Comparison of ENCODE assay signal across 8 cellular contexts in genomic region chr7:78018541-78019456, GRCh38.
A peak's percentile ranks its signal among the peaks of the same experiment; 100 is the strongest.
DNase-seq lines count a peak whose midpoint lies in the region; ATAC-seq and TF ChIP-seq lines count a peak whose summit lies in the region.

No MANE protein-coding gene starts in this region.

- peak overlapping the region; percentile 87 for H3K4me3 Mint-ChIP-seq in WTC11
- H3K4me3 Mint-ChIP-seq in natural killer cell treated with Interleukin-12 subunit alpha and Interleukin-12 subunit beta and Interleukin-15 and Interleukin-18, amount 100 ng/mL, for 72 hours = peak overlapping the region; percentile 80

- H3K27me3 ChIP-seq in BLaER1 treated with 17β-estradiol and CSF1 and Interleukin-3, amounts not matched to agents 10 nM and 100 nM = peaks cover 8 to 18% (median 10%) of the 10 kb centered on the region in 11 experiments; a peak in 17 of 22 replicates
- no peaks in the 10 kb centered on the region for H3K27me3 ChIP-seq in KMS-11 (ENCODE audit: insufficient read depth, low read depth)

- ATAC-seq in GM19372 (IDR thresholded peaks at IDR 0.05; ENCODE audit: low read depth, unreplicated experiment) (peak; percentile 20), WTC11 (peak; percentile 5), HG02610 (IDR thresholded peaks at IDR 0.05; ENCODE audit: unreplicated experiment) (no peak)
- peak in 1 of 2 donors; percentile 41 for ATAC-seq in natural killer cell treated with Interleukin-12 subunit alpha and Interleukin-12 subunit beta and Interleukin-15 and Interleukin-18, amount 100 ng/mL, for 72 hours

- no peak for TF ChIP-seq CTCF in KMS-11 (conservative IDR thresholded peaks at IDR 0.05; ENCODE audit: low read depth, low read length)
- no peak for TF ChIP-seq CTCF in WTC11 (IDR thresholded peaks at IDR 0.05)

- H3K4me2 ChIP-seq in BLaER1 treated with 17β-estradiol and CSF1 and Interleukin-3, amounts not matched to agents 10 nM and 100 nM = peak overlapping the region; percentile 75 to 93 (median 87)
- peak overlapping the region; percentile 63 for H3K4me2 ChIP-seq in KMS-11

- peak overlapping the region; percentile 66 to 79 (median 71) for H3K4me3 ChIP-seq in BLaER1 treated with 17β-estradiol and CSF1 and Interleukin-3, amounts not matched to agents 10 nM and 100 nM
- H3K4me3 ChIP-seq in KMS-11 (IDR thresholded peaks at IDR 0.05; ENCODE audit: insufficient read depth, low read depth, low read length) = no peak overlapping the region

- CTCF ChIA-PET in WTC11 (lab: Charles Lee) = interaction anchor here (0.6 to 4.6 kb wide), 14 partner anchors 18 to 141 kb away, joined by 3 to 111 read pairs (median 10); no protein-coding TSS in a partner anchor

- DNase-seq in WTC11 (ENCODE audit: low spot score) = peak; percentile 24
- DNase-seq in fibroblast of gingiva (ENCODE audit: low read depth) = peak; percentile 33
- no peak for DNase-seq in natural killer cell treated with Interleukin-12 subunit alpha and Interleukin-12 subunit beta and Interleukin-15 and Interleukin-18, amount 100 ng/mL, for 72 hours (ENCODE audit: low spot score)
- DNase-seq in NCI-H2107 treated with DMSO at 0.1 percent for 48 hours (lab: John Stamatoyannopoulos, UW; ENCODE audit: unreplicated experiment) = no peak

- no peaks in the 10 kb centered on the region for H3K36me3 Mint-ChIP-seq in WTC11
- no peaks in the 10 kb centered on the region for H3K36me3 Mint-ChIP-seq in natural killer cell treated with Interleukin-12 subunit alpha and Interleukin-12 subunit beta and Interleukin-15 and Interleukin-18, amount 100 ng/mL, for 72 hours

- peaks cover 12 to 31% (median 19%) of the 10 kb centered on the region in 10 experiments for H3K4me1 ChIP-seq in BLaER1 treated with 17β-estradiol and CSF1 and Interleukin-3, amounts not matched to agents 10 nM and 100 nM
- H3K4me1 ChIP-seq in KMS-11 (ENCODE audit: low read depth, poor library complexity, severe bottlenecking) = peaks cover 17% of the 10 kb centered on the region

- H4K20me1 ChIP-seq in BLaER1 treated with 17β-estradiol and CSF1 and Interleukin-3, amounts not matched to agents 10 nM and 100 nM = no peaks in the 10 kb centered on the region
- no peaks in the 10 kb centered on the region for H4K20me1 ChIP-seq in KMS-11 (ENCODE audit: insufficient read depth)

- peak overlapping the region; percentile 78 to 91 (median 85) for H3K27ac ChIP-seq in BLaER1 treated with 17β-estradiol and CSF1 and Interleukin-3, amounts not matched to agents 10 nM and 100 nM
- H3K27ac ChIP-seq in KMS-11 = peak overlapping the region; percentile 21; the same call in 1 of the 2 replicates

- POLR2A ChIA-PET in WTC11 (lab: Charles Lee) = interaction anchor here (0.7 kb wide), 1 partner anchor 28 kb away, joined by 4 read pairs; no protein-coding TSS in a partner anchor

- peak overlapping the region; percentile 82 to 91 (median 88) for H3K9ac ChIP-seq in BLaER1 treated with 17β-estradiol and CSF1 and Interleukin-3, amounts not matched to agents 10 nM and 100 nM
- peak overlapping the region; percentile 36; the same call in 1 of the 2 replicates for H3K9ac ChIP-seq in KMS-11

- H3K27me3 Mint-ChIP-seq in WTC11 (ENCODE audit: low read depth) = peaks cover 15% of the 10 kb centered on the region
- peaks cover 8 to 18% of the 10 kb centered on the region in 2 donors for H3K27me3 Mint-ChIP-seq in natural killer cell treated with Interleukin-12 subunit alpha and Interleukin-12 subunit beta and Interleukin-15 and Interleukin-18, amount 100 ng/mL, for 72 hours

- H3K27ac Mint-ChIP-seq in WTC11 = peak overlapping the region; percentile 82; the same call in 1 of the 2 replicates
- H3K27ac Mint-ChIP-seq in natural killer cell treated with Interleukin-12 subunit alpha and Interleukin-12 subunit beta and Interleukin-15 and Interleukin-18, amount 100 ng/mL, for 72 hours = peak overlapping the region in 1 of 2 donors; percentile 44

- H3K9me3 ChIP-seq in BLaER1 treated with 17β-estradiol and CSF1 and Interleukin-3, amounts not matched to agents 10 nM and 100 nM (replicated peaks in 1 of 11) = no peaks in the 10 kb centered on the region

- no peaks in the 10 kb centered on the region for H3K9me3 Mint-ChIP-seq in WTC11
- no peaks in the 10 kb centered on the region for H3K9me3 Mint-ChIP-seq in natural killer cell treated with Interleukin-12 subunit alpha and Interleukin-12 subunit beta and Interleukin-15 and Interleukin-18, amount 100 ng/mL, for 72 hours

- peaks cover 44% of the 10 kb centered on the region for H3K4me1 Mint-ChIP-seq in WTC11
- H3K4me1 Mint-ChIP-seq in natural killer cell treated with Interleukin-12 subunit alpha and Interleukin-12 subunit beta and Interleukin-15 and Interleukin-18, amount 100 ng/mL, for 72 hours (ENCODE audit: low read depth in 2 of 2) = peaks cover 8 to 13% of the 10 kb centered on the region in 2 donors

- no peaks in the 10 kb centered on the region for H3K36me3 ChIP-seq in BLaER1 treated with 17β-estradiol and CSF1 and Interleukin-3, amounts not matched to agents 10 nM and 100 nM
- H3K36me3 ChIP-seq in KMS-11 (ENCODE audit: insufficient read depth) = no peaks in the 10 kb centered on the region

- peak overlapping the region; percentile 72 for H2AFZ ChIP-seq in KMS-11 (ENCODE audit: low read depth)

- H3K79me2 ChIP-seq in KMS-11 (ENCODE audit: insufficient read depth, low read depth) = no peaks in the 10 kb centered on the region

TF ChIP-seq in WTC11, 78 proteins besides CTCF, POLR2A, EP300 and RAD21:
- TF ChIP-seq CREM (CRISPR knock-in tag; IDR thresholded peaks at IDR 0.05) (peak; percentile 39; the same call in 1 of the 2 replicates), MAX (CRISPR knock-in tag; IDR thresholded peaks at IDR 0.05) (peak; percentile 63; the same call in 1 of the 2 replicates), ZNF423 (CRISPR knock-in tag; IDR thresholded peaks at IDR 0.05) (0 out of 2 replicates have a peak, but pooled peaks have one; percentile 17), ZNF263 (CRISPR knock-in tag; IDR thresholded peaks at IDR 0.05; ENCODE audit: low read depth) (no peak)

Comparison
In these comparisons a context has a peak if more than half of its experiments do, and no peak if none do; other contexts are left out.
1. DNase-seq: peak in WTC11 (single experiment) and fibroblast of gingiva (single experiment); none in natural killer cell treated with Interleukin-12 subunit alpha and Interleukin-12 subunit beta and Interleukin-15 and Interleukin-18, amount 100 ng/mL, for 72 hours (single experiment) and NCI-H2107 treated with DMSO at 0.1 percent for 48 hours (single experiment).